Comparison of ENCODE assay signal across 1 cellular context in genomic region chr5:120510994-120511686, GRCh38.
TF ChIP-seq lines count a peak whose summit lies in the region.

No MANE protein-coding gene starts in this region.

TF ChIP-seq in WTC11, 78 proteins besides CTCF, POLR2A, EP300 and RAD21 (continued from another document):
- no peak for TF ChIP-seq STAT6 (CRISPR knock-in tag; conservative IDR thresholded peaks at IDR 0.05; ENCODE audit: low read depth)
- TF ChIP-seq MYBL2 (CRISPR knock-in tag; IDR thresholded peaks at IDR 0.05) = no peak
- no peak for TF ChIP-seq USF1 (CRISPR knock-in tag; IDR thresholded peaks at IDR 0.05)
- no peak for TF ChIP-seq ZNF425 (CRISPR knock-in tag; conservative IDR thresholded peaks at IDR 0.05)
- TF ChIP-seq E2F5 (CRISPR knock-in tag; IDR thresholded peaks at IDR 0.05) = no peak
- TF ChIP-seq ZBTB43 (CRISPR knock-in tag; IDR thresholded peaks at IDR 0.05) = no peak
